In genomic region chr7:102992820-102993531, GRCh38 we compare ENCODE assay signal across 9 cellular contexts.
DNase-seq lines count a peak whose midpoint lies in the region; ATAC-seq and TF ChIP-seq lines count a peak whose summit lies in the region.
"Had no signal": no experiment of that assay in that cellular context is flagged by ENCODE, and none has a peak within 500 bp of the region (broad histone marks: within the 10 kb centered on the region; RNA-seq: fewer than 3 reads in every experiment).

No MANE protein-coding gene starts in this region.

- H3K27ac ChIP-seq in HEK293 (ENCODE audit: extremely low read depth, low read depth, low read length) (peak overlapping the region; percentile 27), temporal lobe (ENCODE audit: low read depth, low read length) (peak overlapping the region; percentile 57)
- no peak overlapping the region for H3K27ac ChIP-seq in CD4-positive, alpha-beta T cell (ENCODE audit: low read depth, low read length)

- intact Hi-C loops in CD4-positive, alpha-beta T cell (cut with DNase I, micrococcal nuclease): no loop called here

- H3K9me3 ChIP-seq in HEK293 (ENCODE audit: control insufficient read depth, insufficient read depth, low read depth, low read length): no peaks in the 10 kb centered on the region
- H3K9me3 ChIP-seq in CD4-positive, alpha-beta T cell (ENCODE audit: control insufficient read depth, low read length): no peaks in the 10 kb centered on the region

- H3K4me3 Mint-ChIP-seq in CD4-positive, alpha-beta T cell: no peak overlapping the region

- DNase-seq in amniotic epithelial cell (ENCODE audit: low read depth): peak; percentile 86
- DNase-seq in inferior parietal cortex (ENCODE audit: extremely low spot score): peak; percentile 63
- DNase-seq in SIG-M5 treated with dmso at 0.1 percent for 504 hours (lab: John Stamatoyannopoulos, UW; ENCODE audit: unreplicated experiment): no peak
- DNase-seq in NCI-H2171 (lab: John Stamatoyannopoulos, UW): no peak
- DNase-seq in CD4-positive, alpha-beta T cell: no peak
- DNase-seq: foreskin melanocyte had no signal

- POLR2A ChIA-PET in HEK293 (lab: Yijun Ruan, JAX): interaction anchor here (0.5 kb wide), 1 partner anchor 69 kb away, joined by 7 read pairs; no protein-coding TSS in a partner anchor
- POLR2A ChIA-PET in CD4-positive, alpha-beta T cell (lab: Charles Lee): no interaction called here

- H3K27me3 ChIP-seq in CD4-positive, alpha-beta T cell (ENCODE audit: control insufficient read depth, insufficient read depth, low read length): no peaks in the 10 kb centered on the region

- no peak overlapping the region for H3K4me3 ChIP-seq in HEK293 (ENCODE audit: low read depth, low read length)

- no peaks in the 10 kb centered on the region for H3K36me3 ChIP-seq in HEK293 (ENCODE audit: control insufficient read depth in 2 of 2, insufficient read depth in 1 of 2, low read length in 2 of 2)

- H3K27ac Mint-ChIP-seq in CD4-positive, alpha-beta T cell: no peak overlapping the region

- H3K9me3 Mint-ChIP-seq in CD4-positive, alpha-beta T cell: no peaks in the 10 kb centered on the region

- no peaks in the 10 kb centered on the region for H3K27me3 Mint-ChIP-seq in CD4-positive, alpha-beta T cell

- ATAC-seq in GM18502 (IDR thresholded peaks at IDR 0.05; ENCODE audit: poor library complexity, unreplicated experiment): no peak
- ATAC-seq in CD4-positive, alpha-beta T cell (ENCODE audit: poor library complexity): no peak

- peaks cover 15% of the 10 kb centered on the region for H3K4me1 ChIP-seq in HEK293 (ENCODE audit: control insufficient read depth, insufficient read depth, low read length)

- no peaks in the 10 kb centered on the region for H3K4me1 Mint-ChIP-seq in CD4-positive, alpha-beta T cell (ENCODE audit: low read depth)

- H3K36me3 Mint-ChIP-seq in CD4-positive, alpha-beta T cell (ENCODE audit: low read depth): no peaks in the 10 kb centered on the region

- TF ChIP-seq CTCF in HEK293 (tag by site-specific recombination; IDR thresholded peaks at IDR 0.05): no peak
- TF ChIP-seq CTCF in CD4-positive, alpha-beta T cell (IDR thresholded peaks at IDR 0.05): no peak

- CTCF ChIA-PET in HEK293 (lab: Yijun Ruan, JAX): interaction anchor here (0.6 kb wide), 1 partner anchor 26 kb away, joined by 3 read pairs; no protein-coding TSS in a partner anchor
- CTCF ChIA-PET in CD4-positive, alpha-beta T cell (lab: Charles Lee): no interaction called here

TF ChIP-seq in HEK293, 187 proteins besides CTCF, POLR2A, EP300 and RAD21 (continues in another document):
- TF ChIP-seq ZNF10 (tag by site-specific recombination; IDR thresholded peaks at IDR 0.05) (peak; percentile 73; the same call in 1 of the 2 replicates), GFI1B (tag by site-specific recombination; IDR thresholded peaks at IDR 0.05) (0 out of 2 replicates have a peak, but pooled peaks have one; percentile 17), PRDM4 (tag by site-specific recombination; IDR thresholded peaks at IDR 0.05) (peak; percentile 48; the same call in 1 of the 2 replicates), ZNF248 (tag by site-specific recombination; IDR thresholded peaks at IDR 0.05) (no peak), HIC1 (tag by site-specific recombination; IDR thresholded peaks at IDR 0.05) (peak; percentile 56; the same call in 1 of the 2 replicates), ZBTB6 (tag by site-specific recombination; IDR thresholded peaks at IDR 0.05) (peak; percentile 34; the same call in 1 of the 2 replicates), BCL11A (tag by site-specific recombination; IDR thresholded peaks at IDR 0.05; ENCODE audit: low read depth) (peak; percentile 78; the same call in 1 of the 2 replicates), ZBTB10 (tag by site-specific recombination; IDR thresholded peaks at IDR 0.05) (no peak), ZNF792 (tag by site-specific recombination; IDR thresholded peaks at IDR 0.05) (no peak)

Comparison
In these comparisons a context has a peak if more than half of its experiments do, and no peak if none do; other contexts are left out.
1. DNase-seq: peak in amniotic epithelial cell (single experiment) and inferior parietal cortex (single experiment); none in SIG-M5 treated with dmso at 0.1 percent for 504 hours (single experiment), NCI-H2171 (single experiment) and CD4-positive, alpha-beta T cell (0 of 10).